ENCODE assay signal across 24 cellular contexts in the genomic region with DNA sequence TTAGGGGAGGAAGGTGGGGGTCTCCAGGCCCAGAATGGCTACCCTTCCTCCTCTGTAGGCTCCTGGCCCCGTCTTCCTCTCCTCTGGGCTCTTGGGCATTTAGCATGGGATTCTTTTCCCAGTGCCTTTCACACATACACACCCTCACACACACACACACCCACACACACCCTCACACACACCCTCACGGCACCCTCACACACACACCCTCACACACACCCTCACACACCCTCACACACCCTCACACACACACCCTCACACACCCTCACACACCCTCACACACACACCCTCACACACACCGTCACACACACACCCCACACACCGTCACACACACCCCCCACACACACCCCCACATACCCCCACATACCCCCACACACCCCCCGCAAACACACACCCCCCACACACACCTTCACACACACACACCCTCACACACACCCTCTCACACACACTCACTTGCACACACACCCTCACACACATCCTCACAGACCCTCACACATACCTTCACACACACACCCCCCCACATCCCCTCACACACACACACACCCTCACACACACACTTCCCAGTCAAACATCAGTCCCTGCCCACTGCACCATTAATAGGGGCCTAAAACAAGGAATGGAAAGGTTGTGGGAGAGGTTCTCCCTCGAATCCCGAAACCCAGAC. TPM values are rescaled to one million over a fixed set of nuclear protein-coding genes. Genes with fewer than 3 reads are reported as not detected.
A peak's percentile ranks its signal among the peaks of the same experiment; 100 is the strongest.
DNase-seq lines count a peak whose midpoint lies in the region; ATAC-seq and TF ChIP-seq lines count a peak whose summit lies in the region.
"Had no signal": no experiment of that assay in that cellular context is flagged by ENCODE, and none has a peak within 500 bp of the region (broad histone marks: within the 10 kb centered on the region; RNA-seq: fewer than 3 reads in every experiment).

No MANE protein-coding gene starts in this region.

- in situ Hi-C loops in gastrocnemius medialis (cut with MboI; ENCODE audit: low sequenced_read_pairs in 4 of 4) = no loop called here

- no peak overlapping the region for H3K4me3 Mint-ChIP-seq in memory B cell
- H3K4me3 Mint-ChIP-seq: activated CD4-positive, alpha-beta T cell treated with anti-CD3 and anti-CD28 coated beads, Interleukin-2, amount 10 ng/mL, durations not matched to agents 24 days and 14 days; GM23338; naive B cell had no signal

- H3K9me3 Mint-ChIP-seq in memory B cell = no peaks in the 10 kb centered on the region
- H3K9me3 Mint-ChIP-seq: activated CD4-positive, alpha-beta T cell treated with anti-CD3 and anti-CD28 coated beads, Interleukin-2, amount 10 ng/mL, durations not matched to agents 24 days and 14 days; GM23338; naive B cell had no signal

- ATAC-seq in Right ventricle myocardium inferior (no peak), left cardiac atrium (no peak), memory B cell (ENCODE audit: low read depth) (no peak), gastrocnemius medialis (no peak), GM19397 (IDR thresholded peaks at IDR 0.05; ENCODE audit: unreplicated experiment) (no peak)
- ATAC-seq: GM12878, GM23338, left lobe of liver, Panc1, SK-N-SH treated with all-trans-retinoic acid at 6 μM for 48 hours had no signal

- H3K36me3 ChIP-seq in gastrocnemius medialis (peaks cover 0 to 15% of the 10 kb centered on the region in 2 donors), uterus (no peaks in the 10 kb centered on the region), H7 (replicated peaks; ENCODE audit: control insufficient read depth, insufficient read depth, low read length) (no peaks in the 10 kb centered on the region)
- H3K36me3 ChIP-seq: BE2C, colonic mucosa had no signal

- no peaks in the 10 kb centered on the region for H3K27me3 Mint-ChIP-seq in memory B cell

- peaks cover 47% of the 10 kb centered on the region for H3K4me1 Mint-ChIP-seq in memory B cell

- peak overlapping the region; percentile 98 to 100 (median 99) for H3K27ac ChIP-seq in gastrocnemius medialis
- H3K27ac ChIP-seq in uterus = peak overlapping the region; percentile 61 to 90
- H3K27ac ChIP-seq: 22Rv1, colonic mucosa had no signal

- H3K4me1 ChIP-seq in gastrocnemius medialis = peaks cover 70 to 76% of the 10 kb centered on the region in 2 donors
- peaks cover 0 to 3% of the 10 kb centered on the region in 2 donors for H3K4me1 ChIP-seq in uterus
- H3K4me1 ChIP-seq: colonic mucosa had no signal

- peaks cover 1% of the 10 kb centered on the region for H3K36me3 Mint-ChIP-seq in memory B cell
- H3K36me3 Mint-ChIP-seq: naive B cell had no signal

- H3K9me3 ChIP-seq in gastrocnemius medialis (no peaks in the 10 kb centered on the region), uterus (no peaks in the 10 kb centered on the region)
- H3K9me3 ChIP-seq: BE2C, colonic mucosa had no signal

- TF ChIP-seq POLR2A in gastrocnemius medialis (IDR thresholded peaks at IDR 0.05) (no peak), uterus (IDR thresholded peaks at IDR 0.05) (no peak)

- TF ChIP-seq CTCF in gastrocnemius medialis (IDR thresholded peaks at IDR 0.05 in 4 of 5, conservative IDR thresholded peaks at IDR 0.05 in 1 of 5) (peak in 1 of 5 experiments; percentile 23), uterus (IDR thresholded peaks at IDR 0.05) (no peak)

- DNase-seq in Right ventricle myocardium inferior (ENCODE audit: missing footprints) (peak; percentile 16), left cardiac atrium (no peak), memory B cell (ENCODE audit: low spot score in 2 of 2) (no peak), gastrocnemius medialis (no peak), uterus (no peak), H7 (no peak), H4 (ENCODE audit: low spot score) (no peak)
- DNase-seq: activated CD4-positive, alpha-beta T cell treated with anti-CD3 and anti-CD28 coated beads, Interleukin-2, amount 10 ng/mL, durations not matched to agents 24 days and 14 days; activated naive CD4-positive, alpha-beta T cell; BE2C; colonic mucosa; naive B cell; NCI-H1417; NCI-H2171; NCI-H748 treated with DMSO at 0.1 percent for 48 hours had no signal

- peak overlapping the region; percentile 66 to 76 (median 70) for H3K4me3 ChIP-seq in gastrocnemius medialis
- peak overlapping the region in 1 of 2 donors; percentile 37 for H3K4me3 ChIP-seq in uterus
- H3K4me3 ChIP-seq in H7 (ENCODE audit: insufficient read depth, low read depth, low read length) = no peak overlapping the region
- H3K4me3 ChIP-seq: colonic mucosa, GM12878, GM23338 had no signal

- peak overlapping the region; percentile 59 for H3K27ac Mint-ChIP-seq in memory B cell
- H3K27ac Mint-ChIP-seq: activated CD4-positive, alpha-beta T cell treated with anti-CD3 and anti-CD28 coated beads, Interleukin-2, amount 10 ng/mL, durations not matched to agents 24 days and 14 days; GM23338 had no signal

- H3K27me3 ChIP-seq in gastrocnemius medialis (no peaks in the 10 kb centered on the region), uterus (no peaks in the 10 kb centered on the region), H7 (ENCODE audit: control insufficient read depth, insufficient read depth, low read length) (no peaks in the 10 kb centered on the region)
- H3K27me3 ChIP-seq: BE2C, colonic mucosa had no signal

- intact Hi-C loops in Right ventricle myocardium inferior (cut with DNase I) = loop anchor here (5.0 kb wide), 1 partner anchor 69 kb away; the partner anchor contains the start of gene PDK2
- intact Hi-C loops in left cardiac atrium (cut with DNase I) = loop anchor here in 1 of 2 donors (10.0 kb wide), 1 partner anchor 52 kb away; no protein-coding TSS in a partner anchor
- intact Hi-C loops in gastrocnemius medialis (cut with DNase I; ENCODE audit: low total_unique reads) = loop anchor here (5.0 to 10.0 kb wide), 2 partner anchors 34 to 698 kb away; partner anchors contain the start of genes SAMD14 and TOB1
- intact Hi-C loops in uterus (cut with DNase I; ENCODE audit: low total_unique reads) = no loop called here

RNA-seq across cellular contexts. Expression of gene SGCA, which starts 0.8 kb away (rescaled TPM):
- total RNA-seq in Right ventricle myocardium inferior (151 TPM), left cardiac atrium (100 to 1,000 TPM in 1 of 2 donors, 10 to 100 TPM in 1; 96.3 to 131 TPM), gastrocnemius medialis (100 to 1,000 TPM; 227 to 385 (median 292) TPM), uterus (100 to 1,000 TPM in 1 of 4 donors, 10 to 100 TPM in 1, under 1 TPM in 1, not detected in 1; 0.90 to 119 (median 19.6) TPM)
- 0.52 and 1.1 TPM in 2 replicates for total RNA-seq in H7 (2014; rRNA removed; shearing (Covaris generic))
- 0.45 TPM in 1 of 2 replicates, not detected in the other for total RNA-seq in H4 (2014; rRNA removed; shearing (Covaris generic))
- total RNA-seq: GM23338, HT-29, pulmonary artery endothelial cell had no signal

RNA-seq across cellular contexts. Expression of gene PPP1R9B, which starts 16.2 kb away (rescaled TPM):
- total RNA-seq in Right ventricle myocardium inferior (38.4 TPM), left cardiac atrium (10 to 100 TPM; 35.8 to 43.4 TPM), gastrocnemius medialis (10 to 100 TPM in 2 of 4 donors, 1 to 10 TPM in 2; 4.7 to 18.8 (median 11.0) TPM), uterus (10 to 100 TPM in 3 of 4 donors, 1 to 10 TPM in 1; 9.2 to 65.3 (median 20.6) TPM)
- 15.0 and 21.1 TPM in 2 replicates for total RNA-seq in H7 (2014; rRNA removed; shearing (Covaris generic))
- total RNA-seq in H4 (2014; rRNA removed; shearing (Covaris generic)) = 16.3 and 18.5 TPM in 2 replicates

RNA-seq across cellular contexts. Expression of gene COL1A1, which starts 34.8 kb away (rescaled TPM):
- total RNA-seq in Right ventricle myocardium inferior (28.2 TPM), left cardiac atrium (100 to 1,000 TPM; 106 to 151 TPM), gastrocnemius medialis (1 to 10 TPM; 1.7 to 9.5 (median 5.1) TPM), uterus (1,000 to 10,000 TPM in 1 of 4 donors, 100 to 1,000 TPM in 2, 10 to 100 TPM in 1; 59.4 to 4,880 (median 491) TPM)
- total RNA-seq in H7 (2014; rRNA removed; shearing (Covaris generic)) = 8.2 and 9.4 TPM in 2 replicates
- 11.1 and 25.7 TPM in 2 replicates for total RNA-seq in H4 (2014; rRNA removed; shearing (Covaris generic))

RNA-seq across cellular contexts. Expression of gene SAMD14, which starts 36.7 kb away (rescaled TPM):
- total RNA-seq in Right ventricle myocardium inferior = 1.7 TPM
- 1 to 10 TPM; 1.6 to 2.1 TPM for total RNA-seq in left cardiac atrium
- 1 to 10 TPM in 1 of 4 donors, under 1 TPM in 2, not detected in 1; 0.04 to 3.8 (median 0.31) TPM for total RNA-seq in gastrocnemius medialis
- total RNA-seq in uterus = 10 to 100 TPM in 1 of 4 donors, 1 to 10 TPM in 2, not detected in 1; 2.3 to 11.3 (median 6.2) TPM
- 7.8 and 8.2 TPM in 2 replicates for total RNA-seq in H7 (2014; rRNA removed; shearing (Covaris generic))
- 0.70 and 1.2 TPM in 2 replicates for total RNA-seq in H4 (2014; rRNA removed; shearing (Covaris generic))
